ENCODE assay signal across 28 cellular contexts in genomic region chr2:232871418-232871834, GRCh38. TPM values are rescaled to one million over a fixed set of nuclear protein-coding genes. Genes with fewer than 3 reads are reported as not detected.
DNase-seq lines count a peak whose midpoint lies in the region; ATAC-seq and TF ChIP-seq lines count a peak whose summit lies in the region.
"Had no signal": no experiment of that assay in that cellular context is flagged by ENCODE, and none has a peak within 500 bp of the region (broad histone marks: within the 10 kb centered on the region; RNA-seq: fewer than 3 reads in every experiment).

No MANE protein-coding gene starts in this region.

- no peaks in the 10 kb centered on the region for H3K36me3 ChIP-seq in neuronal stem cell (replicated peaks in 1 of 2; ENCODE audit: control insufficient read depth in 2 of 2, insufficient read depth in 2 of 2, low read length in 2 of 2)
- H3K36me3 ChIP-seq: brain microvascular endothelial cell, HAP-1 had no signal

- POLR2A ChIA-PET in activated CD4-positive, alpha-beta memory T cell treated with anti-CD3 and anti-CD28 coated beads for 36 hours (lab: Charles Lee) = no interaction called here

- no peak overlapping the region for H3K4me3 ChIP-seq in neuronal stem cell (ENCODE audit: low read length in 2 of 2)
- H3K4me3 ChIP-seq: HAP-1, smooth muscle cell had no signal

- peaks cover 9% of the 10 kb centered on the region for H3K27me3 Mint-ChIP-seq in type B pancreatic cell
- H3K27me3 Mint-ChIP-seq in activated CD4-positive, alpha-beta memory T cell treated with anti-CD3 and anti-CD28 coated beads for 36 hours = peaks cover 16% of the 10 kb centered on the region

- peak overlapping the region; percentile 72 for H3K9ac ChIP-seq in neuronal stem cell (ENCODE audit: low read depth, low read length, poor library complexity)

- H3K4me2 ChIP-seq in neuronal stem cell (ENCODE audit: insufficient read depth, low read length, poor library complexity, severe bottlenecking) = no peak overlapping the region
- H3K4me2 ChIP-seq: smooth muscle cell had no signal

- H4K8ac ChIP-seq in neuronal stem cell (ENCODE audit: low read depth, low read length) = peak overlapping the region; percentile 48

- peaks cover 0 to 7% (median 2%) of the 10 kb centered on the region in 3 experiments for H3K27me3 ChIP-seq in neuronal stem cell (ENCODE audit: control insufficient read depth in 3 of 3, insufficient read depth in 3 of 3, low read depth in 1 of 3, low read length in 3 of 3)
- H3K27me3 ChIP-seq: brain microvascular endothelial cell had no signal

- DNase-seq in cardiac septum (ENCODE audit: low spot score) (peak; percentile 68), Right ventricle myocardium superior (no peak), neuronal stem cell (ENCODE audit: low spot score) (no peak), type B pancreatic cell (ENCODE audit: extremely low spot score, unreplicated experiment) (peak; percentile 57), SW480 (ENCODE audit: low spot score) (no peak), iPS-NIHi7 (ENCODE audit: extremely low spot score) (no peak)
- no peak for DNase-seq in activated CD4-positive, alpha-beta memory T cell treated with anti-CD3 and anti-CD28 coated beads for 36 hours
- DNase-seq: activated CD4-positive, alpha-beta T cell treated with anti-CD3 and anti-CD28 coated beads for 1 hour; activated CD8-positive, alpha-beta T cell treated with anti-CD3 and anti-CD28 coated beads, Interleukin-2, amount 10 ng/mL, durations not matched to agents 7 days and 5 days; activated naive CD4-positive, alpha-beta T cell treated with Interleukin-2 at 50 U/mL for 16 hours; activated T-cell treated with anti-CD3 and anti-CD28 coated beads, Interleukin-2, amount 50 U/mL, for 4 hours; brain microvascular endothelial cell; Caco-2; DMS79; effector memory CD4-positive, alpha-beta T cell; foreskin fibroblast; left cardiac atrium; NCI-H1092; NCI-H187; NCI-H526; SIG-M5; stimulated activated CD4-positive, alpha-beta T cell treated with anti-CD3 and anti-CD28 coated beads, Interleukin-2, amount 100 ng/mL, for 24 hours; T-helper 1 cell had no signal

- H3K23ac ChIP-seq in neuronal stem cell (ENCODE audit: low read depth, low read length, poor library complexity) = no peak overlapping the region

- H3K79me1 ChIP-seq in neuronal stem cell (ENCODE audit: low read depth, low read length) = no peaks in the 10 kb centered on the region

- no peak for TF ChIP-seq CTCF in type B pancreatic cell (conservative IDR thresholded peaks at IDR 0.05)

- no peak overlapping the region for H2AFZ ChIP-seq in neuronal stem cell (ENCODE audit: low read length)

- H3K9me3 ChIP-seq in neuronal stem cell (replicated peaks in 1 of 2; ENCODE audit: control insufficient read depth in 2 of 2, insufficient read depth in 1 of 2, low read depth in 1 of 2, low read length in 2 of 2) = no peaks in the 10 kb centered on the region
- H3K9me3 ChIP-seq: Caco-2, HAP-1 had no signal

- peak overlapping the region; percentile 99 for H3K27ac ChIP-seq in cingulate gyrus (ENCODE audit: low read depth, low read length)
- H3K27ac ChIP-seq in neuronal stem cell (replicated peaks; ENCODE audit: low read length) = no peak overlapping the region
- H3K27ac ChIP-seq: brain microvascular endothelial cell had no signal

- WGBS in neuronal stem cell (ENCODE audit: extremely low coverage in 2 of 2, insufficient read length in 2 of 2, insufficient replicate concordance in 1 of 2), 2 donors = no CpG with 5 or more reads among the region's 15 CpGs

- H3K4me3 Mint-ChIP-seq in type B pancreatic cell = no peak overlapping the region
- no peak overlapping the region for H3K4me3 Mint-ChIP-seq in activated CD4-positive, alpha-beta memory T cell treated with anti-CD3 and anti-CD28 coated beads for 36 hours
- H3K4me3 Mint-ChIP-seq: activated CD8-positive, alpha-beta T cell treated with anti-CD3 and anti-CD28 coated beads, Interleukin-2, amount 10 ng/mL, durations not matched to agents 7 days and 5 days; activated T-cell treated with anti-CD3 and anti-CD28 coated beads, Interleukin-2, amount 50 U/mL, for 4 hours had no signal

- H4K91ac ChIP-seq in neuronal stem cell (ENCODE audit: low read depth, low read length, poor library complexity) = no peak overlapping the region

- H3K18ac ChIP-seq in neuronal stem cell (ENCODE audit: low read length) = no peak overlapping the region

- H3K14ac ChIP-seq in neuronal stem cell (ENCODE audit: low read length) = peak overlapping the region; percentile 43

- H3K9me3 Mint-ChIP-seq in type B pancreatic cell = no peaks in the 10 kb centered on the region
- H3K9me3 Mint-ChIP-seq in activated CD4-positive, alpha-beta memory T cell treated with anti-CD3 and anti-CD28 coated beads for 36 hours = no peaks in the 10 kb centered on the region
- H3K9me3 Mint-ChIP-seq: activated T-cell treated with anti-CD3 and anti-CD28 coated beads, Interleukin-2, amount 50 U/mL, for 4 hours; IgD-negative memory B cell had no signal

- peaks cover 2 to 4% of the 10 kb centered on the region in 2 donors for H3K4me1 ChIP-seq in neuronal stem cell (ENCODE audit: control insufficient read depth in 2 of 2, insufficient read depth in 1 of 2, low read depth in 1 of 2, low read length in 2 of 2)
- H3K4me1 ChIP-seq: HAP-1 had no signal

- intact Hi-C loops in cardiac septum (cut with DNase I) (no loop called here), Right ventricle myocardium superior (cut with DNase I) (loop anchor here (10.0 kb wide), 1 partner anchor 163 kb away; the partner anchor contains the start of gene NEU2)
- intact Hi-C loops in activated CD4-positive, alpha-beta memory T cell treated with anti-CD3 and anti-CD28 coated beads for 36 hours (cut with micrococcal nuclease) = no loop called here

- no peak overlapping the region for H3K4ac ChIP-seq in neuronal stem cell (ENCODE audit: low read length)

- no peak for ATAC-seq in Right ventricle myocardium superior (ENCODE audit: poor library complexity)
- ATAC-seq: activated CD8-positive, alpha-beta T cell treated with anti-CD3 and anti-CD28 coated beads, Interleukin-2, amount 10 ng/mL, durations not matched to agents 7 days and 5 days; activated T-cell treated with anti-CD3 and anti-CD28 coated beads, Interleukin-2, amount 50 U/mL, for 4 hours; esophagus mucosa; left cardiac atrium had no signal

- H3K4me1 Mint-ChIP-seq in type B pancreatic cell (ENCODE audit: unreplicated experiment) = peaks cover 4% of the 10 kb centered on the region
- H3K4me1 Mint-ChIP-seq in activated CD4-positive, alpha-beta memory T cell treated with anti-CD3 and anti-CD28 coated beads for 36 hours (ENCODE audit: low read depth) = peaks cover 5% of the 10 kb centered on the region

- no peak overlapping the region for H3K27ac Mint-ChIP-seq in type B pancreatic cell
- no peak overlapping the region for H3K27ac Mint-ChIP-seq in activated CD4-positive, alpha-beta memory T cell treated with anti-CD3 and anti-CD28 coated beads for 36 hours
- H3K27ac Mint-ChIP-seq: activated CD8-positive, alpha-beta T cell treated with anti-CD3 and anti-CD28 coated beads, Interleukin-2, amount 10 ng/mL, durations not matched to agents 7 days and 5 days; IgD-negative memory B cell had no signal

- CTCF ChIA-PET in activated CD4-positive, alpha-beta memory T cell treated with anti-CD3 and anti-CD28 coated beads for 36 hours (lab: Charles Lee) = interaction anchor here (1.0 kb wide), 1 partner anchor 153 kb away, joined by 5 read pairs; no protein-coding TSS in a partner anchor

- no peak overlapping the region for H2BK120ac ChIP-seq in neuronal stem cell (ENCODE audit: low read depth, low read length)

- no peak overlapping the region for H2BK12ac ChIP-seq in neuronal stem cell (ENCODE audit: low read length)

- H3K36me3 Mint-ChIP-seq in type B pancreatic cell = no peaks in the 10 kb centered on the region
- H3K36me3 Mint-ChIP-seq in activated CD4-positive, alpha-beta memory T cell treated with anti-CD3 and anti-CD28 coated beads for 36 hours = no peaks in the 10 kb centered on the region

- H2BK15ac ChIP-seq in neuronal stem cell (ENCODE audit: low read length) = no peak overlapping the region

- no peak overlapping the region for H2BK5ac ChIP-seq in neuronal stem cell (ENCODE audit: low read length)

- H2AK5ac ChIP-seq in neuronal stem cell (ENCODE audit: low read depth, low read length) = peak overlapping the region; percentile 92

RNA-seq across cellular contexts. Expression of gene SNORC, which starts 1.4 kb away (rescaled TPM):
- total RNA-seq in cardiac septum (1.1 TPM), Right ventricle myocardium superior (0.70 TPM), type B pancreatic cell (ENCODE audit: low replicate concordance) (7.1 and 28.9 TPM in 2 replicates)
- polyA plus RNA-seq in neuronal stem cell (2013, experiment 1 of 2) = 2.1 TPM
- 2.9 TPM for polyA plus RNA-seq in neuronal stem cell (2013, experiment 2 of 2)
- total RNA-seq in activated CD4-positive, alpha-beta memory T cell treated with anti-CD3 and anti-CD28 coated beads for 36 hours = 1 to 10 TPM in 1 of 2 experiments, under 1 TPM in 1; 0.85 to 1.7 TPM
- polyA plus RNA-seq: IgD-negative memory B cell had no signal

Comparison
In these comparisons a context has a peak if more than half of its experiments do, and no peak if none do; other contexts are left out.
1. DNase-seq: peak in cardiac septum (single experiment) and type B pancreatic cell (single experiment); none in Right ventricle myocardium superior (single experiment), neuronal stem cell (single experiment), activated CD4-positive, alpha-beta memory T cell treated with anti-CD3 and anti-CD28 coated beads for 36 hours (single experiment), SW480 (single experiment) and iPS-NIHi7 (single experiment).